9 cellular contexts compared by ENCODE assay signal in the genomic region with DNA sequence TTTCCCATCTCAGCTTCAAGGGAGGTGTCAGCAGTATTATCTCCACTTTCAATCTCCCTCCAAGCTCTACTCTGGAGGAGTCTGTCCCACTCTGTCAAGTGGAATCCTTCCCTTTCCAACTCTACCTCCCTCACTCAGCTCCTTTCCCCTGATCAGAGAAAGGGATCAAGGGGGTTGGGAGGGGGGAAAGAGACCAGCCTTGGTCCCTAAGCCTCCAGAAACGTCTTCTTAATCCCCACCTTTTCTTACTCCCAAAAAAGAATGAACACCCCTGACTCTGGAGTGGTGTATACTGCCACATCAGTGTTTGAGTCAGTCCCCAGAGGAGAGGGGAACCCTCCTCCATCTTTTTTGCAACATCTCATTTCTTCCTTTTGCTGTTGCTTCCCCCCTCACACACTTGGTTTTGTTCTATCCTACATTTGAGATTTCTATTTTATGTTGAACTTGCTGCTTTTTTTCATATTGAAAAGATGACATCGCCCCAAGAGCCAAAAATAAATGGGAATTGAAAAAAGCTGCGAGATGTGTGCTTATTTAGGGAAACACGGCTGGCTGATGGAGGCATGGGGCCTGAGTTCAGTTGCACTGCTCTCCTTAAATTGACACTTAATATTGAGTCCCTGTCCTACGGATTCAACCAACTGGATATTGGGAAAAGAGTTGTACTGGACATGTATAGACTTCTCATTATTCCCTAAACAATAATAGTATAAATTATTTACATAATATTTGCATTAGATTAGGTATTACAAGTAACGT. TPM values are rescaled to one million over a fixed set of nuclear protein-coding genes. Genes with fewer than 3 reads are reported as not detected.
DNase-seq lines count a peak whose midpoint lies in the region; TF ChIP-seq lines count a peak whose summit lies in the region.
"Had no signal": no experiment of that assay in that cellular context is flagged by ENCODE, and none has a peak within 500 bp of the region (broad histone marks: within the 10 kb centered on the region; RNA-seq: fewer than 3 reads in every experiment).

No MANE protein-coding gene starts in this region.

- H3K9me3 ChIP-seq in OCI-LY1 (ENCODE audit: low read length) (no peaks in the 10 kb centered on the region), spleen (no peaks in the 10 kb centered on the region)
- no peaks in the 10 kb centered on the region for H3K9me3 ChIP-seq in effector memory CD4-positive, alpha-beta T cell (ENCODE audit: control insufficient read depth, low read length)

- H3K27me3 ChIP-seq in OCI-LY1 (ENCODE audit: insufficient read depth, low read length) (no peaks in the 10 kb centered on the region), spleen (replicated peaks in 1 of 7) (no peaks in the 10 kb centered on the region)
- H3K27me3 ChIP-seq in effector memory CD4-positive, alpha-beta T cell (replicated peaks; ENCODE audit: control insufficient read depth, insufficient read depth, low read length, poor library complexity, severe bottlenecking), result no peaks in the 10 kb centered on the region

- no peaks in the 10 kb centered on the region for H4K20me1 ChIP-seq in OCI-LY1 (ENCODE audit: insufficient read depth, low read length)

- intact Hi-C loops in spleen (cut with DNase I; ENCODE audit: low total_unique reads), result loop anchor here (10.0 kb wide), 1 partner anchor 110 kb away; the partner anchor contains the start of genes MRPS18B and PPP1R10

- no peaks in the 10 kb centered on the region for H3K9me2 ChIP-seq in OCI-LY1 (ENCODE audit: low read depth, low read length)

- no peak overlapping the region for H2AFZ ChIP-seq in OCI-LY1 (ENCODE audit: low read length)

- peak overlapping the region; percentile 70 for H3K27ac Mint-ChIP-seq in T-helper 2 cell treated with Interferon-gamma antibody and Interleukin-4, amounts not matched to agents 5 μg/mL and 100 μg/mL, for 36 hours

- peaks cover 31% of the 10 kb centered on the region for H3K4me1 Mint-ChIP-seq in T-helper 2 cell treated with Interferon-gamma antibody and Interleukin-4, amounts not matched to agents 5 μg/mL and 100 μg/mL, for 36 hours (ENCODE audit: low read depth)

- peak overlapping the region; percentile 93 for H3K4me3 Mint-ChIP-seq in T-helper 2 cell treated with Interferon-gamma antibody and Interleukin-4, amounts not matched to agents 5 μg/mL and 100 μg/mL, for 36 hours

- H3K36me3 ChIP-seq in OCI-LY1 (ENCODE audit: insufficient read depth, low read length) (peaks cover 65% of the 10 kb centered on the region), spleen (peaks cover 0 to 83% (median 73%) of the 10 kb centered on the region in 6 donors)
- peaks cover 58% of the 10 kb centered on the region for H3K36me3 ChIP-seq in effector memory CD4-positive, alpha-beta T cell (ENCODE audit: control insufficient read depth, insufficient read depth, low read length)

- peak overlapping the region; percentile 24 for H3K27ac ChIP-seq in OCI-LY1 (ENCODE audit: low read depth, low read length, poor library complexity, severe bottlenecking)
- peak overlapping the region; percentile 8 for H3K27ac ChIP-seq in effector memory CD4-positive, alpha-beta T cell (ENCODE audit: insufficient read depth, low read length, poor library complexity, severe bottlenecking)
- peak overlapping the region in 6 of 8 donors; percentile 20 to 98 (median 38) for H3K27ac ChIP-seq in spleen

- 39 to 56% (median 54%) methylated on average over 6 of the region's 6 CpGs for WGBS in spleen, 5 donors

- no peak overlapping the region for H3K9ac ChIP-seq in OCI-LY1 (ENCODE audit: low read length)

- H3F3A ChIP-seq in OCI-LY1 (ENCODE audit: insufficient read depth, low read length), result peaks cover 39% of the 10 kb centered on the region

- no peak overlapping the region for H3K4me3 ChIP-seq in OCI-LY1 (ENCODE audit: low read depth, low read length, poor library complexity, severe bottlenecking)
- no peak overlapping the region for H3K4me3 ChIP-seq in effector memory CD4-positive, alpha-beta T cell (ENCODE audit: insufficient read depth, low read depth, low read length, poor library complexity, severe bottlenecking)
- no peak overlapping the region for H3K4me3 ChIP-seq in spleen

- no peak for TF ChIP-seq CTCF in OCI-LY1 (IDR thresholded peaks at IDR 0.05; ENCODE audit: low read length)
- no peak for TF ChIP-seq CTCF in spleen (IDR thresholded peaks at IDR 0.05 in 8 of 11, conservative IDR thresholded peaks at IDR 0.05 in 3 of 11)

- H3K4me2 ChIP-seq in OCI-LY1 (ENCODE audit: low read length), result no peak overlapping the region; the same call in 1 of the 2 replicates

- H3K4me1 ChIP-seq in OCI-LY1 (ENCODE audit: insufficient read depth, low read length, severe bottlenecking) (peaks cover 20% of the 10 kb centered on the region), spleen (peaks cover 20 to 76% (median 47%) of the 10 kb centered on the region in 6 donors)
- H3K4me1 ChIP-seq in effector memory CD4-positive, alpha-beta T cell (ENCODE audit: control insufficient read depth, insufficient read depth, low read length, poor library complexity, severe bottlenecking), result peaks cover 14% of the 10 kb centered on the region

- no peak for TF ChIP-seq POLR2A in spleen (IDR thresholded peaks at IDR 0.05)

- peaks cover 19% of the 10 kb centered on the region for H3K79me2 ChIP-seq in OCI-LY1 (ENCODE audit: insufficient read depth, low read length)

- peaks cover 69% of the 10 kb centered on the region for H3K36me3 Mint-ChIP-seq in T-helper 2 cell treated with Interferon-gamma antibody and Interleukin-4, amounts not matched to agents 5 μg/mL and 100 μg/mL, for 36 hours (ENCODE audit: low read depth)

- H3K9me3 Mint-ChIP-seq in T-helper 2 cell treated with Interferon-gamma antibody and Interleukin-4, amounts not matched to agents 5 μg/mL and 100 μg/mL, for 36 hours, result no peaks in the 10 kb centered on the region

- DNase-seq in T-helper 2 cell treated with Interferon-gamma antibody and Interleukin-4, amounts not matched to agents 5 μg/mL and 100 μg/mL, for 36 hours (ENCODE audit: low spot score), result no peak
- DNase-seq in T-helper 2 cell (no peak), spleen (peak; percentile 10), H4 (ENCODE audit: low spot score) (no peak), amygdala (lab: John Stamatoyannopoulos, UW) (no peak)
- DNase-seq in effector memory CD4-positive, alpha-beta T cell, result no peak
- no peak for DNase-seq in effector CD8-positive, alpha-beta T cell (lab: John Stamatoyannopoulos, UW)
- DNase-seq: NCI-H446 treated with DMSO at 0.1 percent for 48 hours had no signal

- H3K27me3 Mint-ChIP-seq in T-helper 2 cell treated with Interferon-gamma antibody and Interleukin-4, amounts not matched to agents 5 μg/mL and 100 μg/mL, for 36 hours (ENCODE audit: low read depth), result peaks cover 4% of the 10 kb centered on the region

RNA-seq across cellular contexts. Expression of gene TUBB, which starts 4.9 kb away (rescaled TPM):
- total RNA-seq in spleen, result 100 to 1,000 TPM; 189 to 344 (median 272) TPM
- polyA plus RNA-seq in spleen, result 100 to 1,000 TPM; 109 to 203 (median 182) TPM
- 1,333 and 1,508 TPM in 2 replicates for total RNA-seq in H4 (2014; rRNA removed; shearing (Covaris generic))

RNA-seq across cellular contexts. Expression of gene MDC1, which starts 8.0 kb away (rescaled TPM):
- total RNA-seq in spleen, result 10 to 100 TPM; 20.8 to 47.7 (median 39.0) TPM
- 10 to 100 TPM in 2 of 3 donors, 1 to 10 TPM in 1; 7.8 to 18.2 (median 16.5) TPM for polyA plus RNA-seq in spleen
- 7.8 and 8.7 TPM in 2 replicates for total RNA-seq in H4 (2014; rRNA removed; shearing (Covaris generic))

RNA-seq across cellular contexts. Expression of gene FLOT1, which starts 17.4 kb away (rescaled TPM):
- total RNA-seq in spleen, result 100 to 1,000 TPM; 125 to 205 (median 170) TPM
- 100 to 1,000 TPM; 116 to 178 (median 116) TPM for polyA plus RNA-seq in spleen
- total RNA-seq in H4 (2014; rRNA removed; shearing (Covaris generic)), result 206 and 213 TPM in 2 replicates

RNA-seq across cellular contexts. Expression of gene IER3, which starts 19.3 kb away (rescaled TPM):
- total RNA-seq in spleen, result 10 to 100 TPM; 29.8 to 62.2 (median 41.7) TPM
- polyA plus RNA-seq in spleen, result 10 to 100 TPM; 19.8 to 29.4 (median 25.7) TPM
- 53.1 and 58.9 TPM in 2 replicates for total RNA-seq in H4 (2014; rRNA removed; shearing (Covaris generic))

RNA-seq across cellular contexts. Expression of gene NRM, which starts 34.3 kb away (rescaled TPM):
- 10 to 100 TPM in 6 of 7 donors, 1 to 10 TPM in 1; 9.8 to 13.8 (median 11.0) TPM for total RNA-seq in spleen
- 10 to 100 TPM; 14.1 to 19.6 (median 17.7) TPM for polyA plus RNA-seq in spleen
- 15.0 and 20.1 TPM in 2 replicates for total RNA-seq in H4 (2014; rRNA removed; shearing (Covaris generic))
